8 cellular contexts compared by ENCODE assay signal in genomic region chr16:66508261-66508913, GRCh38. TPM values are rescaled to one million over a fixed set of nuclear protein-coding genes. Genes with fewer than 3 reads are reported as not detected.
DNase-seq lines count a peak whose midpoint lies in the region; ATAC-seq and TF ChIP-seq lines count a peak whose summit lies in the region.

No MANE protein-coding gene starts in this region.

- H3K4me1 ChIP-seq in heart right ventricle, result peaks cover 10 to 60% (median 38%) of the 10 kb centered on the region in 9 donors

- peaks cover 0 to 47% (median 0%) of the 10 kb centered on the region in 9 donors for H3K36me3 ChIP-seq in heart right ventricle

- H3K27ac ChIP-seq in heart right ventricle (peak overlapping the region in 5 of 10 donors; percentile 13 to 55 (median 17)), VCaP (peak overlapping the region; percentile 77)

- DNase-seq in heart right ventricle (no peak), Right ventricle myocardium superior (no peak), left kidney (ENCODE audit: low read depth, low spot score) (peak; percentile 25), NOMO-1 treated with DMSO at 0.1 percent for 48 hours (lab: John Stamatoyannopoulos, UW; ENCODE audit: unreplicated experiment) (no peak), NCI-H345 (lab: John Stamatoyannopoulos, UW) (no peak)

- peak in 1 of 9 donors; percentile 16 for TF ChIP-seq CTCF in heart right ventricle (IDR thresholded peaks at IDR 0.05)
- TF ChIP-seq CTCF in VCaP (conservative IDR thresholded peaks at IDR 0.05), result no peak

- no peaks in the 10 kb centered on the region for H3K27me3 ChIP-seq in heart right ventricle

- H3K4me3 ChIP-seq in heart right ventricle, result no peak overlapping the region

- no peaks in the 10 kb centered on the region for H3K9me3 ChIP-seq in heart right ventricle

- intact Hi-C loops in heart right ventricle (cut with DNase I) (no loop called here), Right ventricle myocardium superior (cut with DNase I) (no loop called here)

- ATAC-seq in heart right ventricle, result peak in 7 of 8 donors; percentile 5 to 57 (median 27)
- ATAC-seq in Right ventricle myocardium superior (ENCODE audit: poor library complexity), result no peak
- ATAC-seq in GM19463 (IDR thresholded peaks at IDR 0.05; ENCODE audit: unreplicated experiment), result no peak
- no peak for ATAC-seq in HG03460 (IDR thresholded peaks at IDR 0.05; ENCODE audit: unreplicated experiment)

- whole genome bisulfite sequencing in heart right ventricle, 2 donors, result 79 to 81% methylated on average over 7 of the region's 7 CpGs

RNA-seq across cellular contexts. Expression of gene TK2, which starts 41.5 kb away (rescaled TPM):
- total RNA-seq in heart right ventricle (10 to 100 TPM; 16.0 to 26.0 (median 21.4) TPM), Right ventricle myocardium superior (19.5 TPM)
- polyA plus RNA-seq in heart right ventricle, result 10 to 100 TPM in 1 of 2 donors, 1 to 10 TPM in 1; 8.0 to 13.6 TPM

RNA-seq across cellular contexts. Expression of gene CKLF, which starts 44.0 kb away (rescaled TPM):
- total RNA-seq in heart right ventricle, result 10 to 100 TPM in 3 of 10 donors, 1 to 10 TPM in 7; 1.6 to 19.9 (median 6.7) TPM
- 10 to 100 TPM in 1 of 2 donors, 1 to 10 TPM in 1; 6.8 to 24.1 TPM for polyA plus RNA-seq in heart right ventricle
- 10.4 TPM for total RNA-seq in Right ventricle myocardium superior

RNA-seq across cellular contexts. Expression of gene CMTM1, which starts 57.9 kb away (rescaled TPM):
- 1 to 10 TPM in 5 of 10 donors, under 1 TPM in 5; 0.50 to 2.1 (median 0.98) TPM for total RNA-seq in heart right ventricle
- under 1 TPM in 1 of 2 donors, not detected in 1; 0.19 TPM for polyA plus RNA-seq in heart right ventricle
- 1.3 TPM for total RNA-seq in Right ventricle myocardium superior

Comparison
In these comparisons a context has a peak if more than half of its experiments do, and no peak if none do; other contexts are left out.
1. ATAC-seq: peak in heart right ventricle (7 of 8); none in Right ventricle myocardium superior (single experiment), GM19463 (single experiment) and HG03460 (single experiment).